In genomic region chr5:179330186-179330900, GRCh38 we compare ENCODE assay signal across 23 cellular contexts. TPM values are rescaled to one million over a fixed set of nuclear protein-coding genes. Genes with fewer than 3 reads are reported as not detected.
DNase-seq lines count a peak whose midpoint lies in the region; ATAC-seq, FAIRE-seq and TF ChIP-seq lines count a peak whose summit lies in the region.
"Had no signal": no experiment of that assay in that cellular context is flagged by ENCODE, and none has a peak within 500 bp of the region (broad histone marks: within the 10 kb centered on the region; RNA-seq: fewer than 3 reads in every experiment).

No MANE protein-coding gene starts in this region.

- no peak for FAIRE-seq in HepG2 (lab: Jason Lieb, UNC)
- FAIRE-seq: A549, D721Med, HTR-8/SVneo had no signal

- H3K18ac ChIP-seq in mesenchymal stem cell (ENCODE audit: low read depth in 1 of 2, low read length in 2 of 2): peak overlapping the region in 1 of 2 experiments; percentile 46

- H3K14ac ChIP-seq in mesenchymal stem cell (ENCODE audit: low read length in 2 of 2): peak overlapping the region in 1 of 2 experiments; percentile 20

- no peak overlapping the region for H3K27ac ChIP-seq in right lobe of liver
- no peak overlapping the region for H3K27ac ChIP-seq in HepG2 (ENCODE audit: extremely low read length, insufficient read depth, low read length)
- no peak overlapping the region for H3K27ac ChIP-seq in mesenchymal stem cell (ENCODE audit: low read length, poor library complexity, severe bottlenecking)
- H3K27ac ChIP-seq in spleen: no peak overlapping the region
- H3K27ac ChIP-seq: A549; BLaER1 treated with 17β-estradiol and CSF1 and Interleukin-3, amounts not matched to agents 10 nM and 100 nM had no signal

- H3K4me1 ChIP-seq in right lobe of liver: no peaks in the 10 kb centered on the region
- no peaks in the 10 kb centered on the region for H3K4me1 ChIP-seq in HepG2 (ENCODE audit: insufficient read depth, low read length)
- H3K4me1 ChIP-seq in mesenchymal stem cell (ENCODE audit: control insufficient read depth, insufficient read depth, low read depth, low read length): no peaks in the 10 kb centered on the region
- H3K4me1 ChIP-seq in spleen: peaks cover 0 to 16% (median 2%) of the 10 kb centered on the region in 6 donors
- H3K4me1 ChIP-seq: A549 had no signal

- H3K9me3 ChIP-seq in right lobe of liver (no peaks in the 10 kb centered on the region), HepG2 (ENCODE audit: low read length) (no peaks in the 10 kb centered on the region), mesenchymal stem cell (ENCODE audit: control insufficient read depth, low read length) (no peaks in the 10 kb centered on the region), spleen (no peaks in the 10 kb centered on the region)
- H3K9me3 ChIP-seq: A549, MG63, SK-N-SH had no signal

- H2BK12ac ChIP-seq in mesenchymal stem cell (ENCODE audit: low read length in 2 of 2): no peak overlapping the region

- POLR2A ChIA-PET in HepG2 (lab: Yijun Ruan, JAX): no interaction called here

- H3K79me2 ChIP-seq in HepG2 (ENCODE audit: insufficient read depth, low read length): no peaks in the 10 kb centered on the region

- CTCF ChIA-PET in HepG2 (lab: Yijun Ruan, JAX; ENCODE audit: low intra/inter-chr PET ratio, low total read pairs): no interaction called here

- no peak for TF ChIP-seq RAD21 in HepG2 (CRISPR knock-in tag; IDR thresholded peaks at IDR 0.05)

- in situ Hi-C loops in HepG2 (cut with HindIII; ENCODE audit: extremely low pct_ligation_motif_present, low pct_unique_long_range_greater_than_20kb): no loop called here

- no peaks in the 10 kb centered on the region for H3K79me1 ChIP-seq in mesenchymal stem cell (replicated peaks; ENCODE audit: low read length, poor library complexity, severe bottlenecking)

- no peak overlapping the region for H3K23ac ChIP-seq in mesenchymal stem cell (ENCODE audit: low read length in 2 of 2)

- DNase-seq in right lobe of liver (peak in 2 of 3 donors; percentile 3 to 25), HepG2 (ENCODE audit: low spot score) (no peak), mesenchymal stem cell (no peak), spleen (peak; percentile 65), NCI-H1417 (lab: John Stamatoyannopoulos, UW) (no peak)
- no peak for DNase-seq in activated naive CD4-positive, alpha-beta T cell treated with anti-CD3 and anti-CD28 coated beads, Interleukin-2, amount 50 U/mL, for 16 hours
- DNase-seq: AML-193; CD4-positive, alpha-beta T cell; H9; KBM-7; MG63; NCI-H1105 treated with DMSO at 0.1 percent for 48 hours; NCI-H2029 treated with DMSO at 0.1 percent for 48 hours; NCI-H2227 treated with DMSO at 0.1 percent for 48 hours; NCI-H526 treated with DMSO at 0.1 percent for 48 hours; SK-N-SH had no signal

- H3K4me3 ChIP-seq in right lobe of liver (no peak overlapping the region), HepG2 (replicated peaks in 1 of 3; ENCODE audit: insufficient read depth in 1 of 3, low read depth in 2 of 3, low read length in 3 of 3) (no peak overlapping the region), mesenchymal stem cell (ENCODE audit: insufficient read depth in 1 of 2, low read depth in 1 of 2, low read length in 2 of 2) (no peak overlapping the region), spleen (no peak overlapping the region)
- H3K4me3 ChIP-seq: A549; BLaER1 treated with 17β-estradiol and CSF1 and Interleukin-3, amounts not matched to agents 10 nM and 100 nM; MG63 had no signal

- H2BK5ac ChIP-seq in mesenchymal stem cell (ENCODE audit: low read depth, low read length, poor library complexity, severe bottlenecking): no peak overlapping the region

- peak overlapping the region; percentile 61 for H2BK120ac ChIP-seq in mesenchymal stem cell (ENCODE audit: low read depth, low read length)

- H2AFZ ChIP-seq in HepG2 (ENCODE audit: low read length): no peak overlapping the region
- no peak overlapping the region for H2AFZ ChIP-seq in mesenchymal stem cell (ENCODE audit: low read depth, low read length)

- H4K8ac ChIP-seq in mesenchymal stem cell (ENCODE audit: low read length): peak overlapping the region; percentile 15

- H2BK15ac ChIP-seq in mesenchymal stem cell (ENCODE audit: low read depth, poor library complexity, severe bottlenecking): peak overlapping the region; percentile 46

- H3K4ac ChIP-seq in mesenchymal stem cell (ENCODE audit: low read depth in 1 of 2, low read length in 2 of 2): no peak overlapping the region

- H3K4me2 ChIP-seq in HepG2 (ENCODE audit: low read depth, low read length) (no peak overlapping the region), mesenchymal stem cell (ENCODE audit: low read length, poor library complexity, severe bottlenecking) (no peak overlapping the region)
- H3K4me2 ChIP-seq: A549, SK-N-SH had no signal

- H4K20me1 ChIP-seq in HepG2 (ENCODE audit: insufficient read depth, low read length): no peaks in the 10 kb centered on the region

- no peak for ATAC-seq in right lobe of liver
- ATAC-seq in HepG2: no peak
- no peak for ATAC-seq in HG03045 (IDR thresholded peaks at IDR 0.05; ENCODE audit: unreplicated experiment)
- ATAC-seq: A549, Panc1 had no signal

- WGBS in right lobe of liver (ENCODE audit: insufficient coverage, low coverage, low lambda C conversion rate, missing lambda C conversion rate): 40% methylated on average over 2 of the region's 13 CpGs
- 5% methylated on average over 7 of the region's 13 CpGs for WGBS in HepG2 (ENCODE audit: low lambda C conversion rate)
- WGBS in mesenchymal stem cell: 89% methylated on average over 13 of the region's 13 CpGs
- WGBS in spleen, 5 donors: 81 to 88% (median 82%) methylated on average over 13 of the region's 13 CpGs

- no peak for TF ChIP-seq POLR2A in right lobe of liver (IDR thresholded peaks at IDR 0.05)
- no peak for TF ChIP-seq POLR2A in HepG2 (IDR thresholded peaks at IDR 0.05; ENCODE audit: insufficient read depth in 1 of 2, low read depth in 2 of 2, low read length in 2 of 2)
- no peak for TF ChIP-seq POLR2A in spleen (IDR thresholded peaks at IDR 0.05)

- H3K27me3 ChIP-seq in right lobe of liver (no peaks in the 10 kb centered on the region), HepG2 (ENCODE audit: control insufficient read depth in 1 of 2, insufficient read depth in 2 of 2, low read length in 2 of 2) (peaks cover 0 to 28% of the 10 kb centered on the region in 2 experiments; a peak in 3 of 5 replicates), mesenchymal stem cell (ENCODE audit: control insufficient read depth in 1 of 2, insufficient read depth in 1 of 2, low read length in 2 of 2) (no peaks in the 10 kb centered on the region), spleen (replicated peaks in 1 of 7) (peaks cover 0 to 43% (median 0%) of the 10 kb centered on the region in 7 donors)
- H3K27me3 ChIP-seq: BLaER1 treated with 17β-estradiol and CSF1 and Interleukin-3, amounts not matched to agents 10 nM and 100 nM; MG63 had no signal

- no TSS peak for BruUV-seq in HepG2 (replicated peaks; lab: Mats Ljungman, UMichigan)

- TF ChIP-seq EP300 in HepG2 (IDR thresholded peaks at IDR 0.05; ENCODE audit: low read depth in 2 of 2, low read length in 2 of 2) (no peak), HepG2 (CRISPR knock-in tag; IDR thresholded peaks at IDR 0.05; ENCODE audit: borderline replicate concordance) (no peak)

- peak overlapping the region; percentile 90 for H4K91ac ChIP-seq in mesenchymal stem cell (ENCODE audit: low read length)

- TF ChIP-seq CTCF in right lobe of liver (IDR thresholded peaks at IDR 0.05) (no peak), HepG2 (CRISPR knock-in tag; IDR thresholded peaks at IDR 0.05) (no peak), spleen (IDR thresholded peaks at IDR 0.05 in 8 of 11, conservative IDR thresholded peaks at IDR 0.05 in 3 of 11) (no peak)

- H2AK5ac ChIP-seq in mesenchymal stem cell (ENCODE audit: low read length, severe bottlenecking): no peak overlapping the region

- intact Hi-C loops in right lobe of liver (cut with DNase I) (no loop called here), HepG2 (cut with micrococcal nuclease; ENCODE audit: unreplicated experiment) (no loop called here), spleen (cut with DNase I; ENCODE audit: low total_unique reads) (no loop called here)

- no peaks in the 10 kb centered on the region for H3K36me3 ChIP-seq in right lobe of liver
- no peaks in the 10 kb centered on the region for H3K36me3 ChIP-seq in HepG2 (replicated peaks in 1 of 2; ENCODE audit: control insufficient read depth in 1 of 2, insufficient read depth in 2 of 2, low read length in 2 of 2)
- peaks cover 0 to 6% of the 10 kb centered on the region in 2 experiments for H3K36me3 ChIP-seq in mesenchymal stem cell (ENCODE audit: control insufficient read depth in 1 of 2, insufficient read depth in 2 of 2, low read depth in 1 of 2, low read length in 2 of 2)
- H3K36me3 ChIP-seq in spleen: no peaks in the 10 kb centered on the region
- H3K36me3 ChIP-seq: BLaER1 treated with 17β-estradiol and CSF1 and Interleukin-3, amounts not matched to agents 10 nM and 100 nM had no signal

- H3K9ac ChIP-seq in HepG2 (ENCODE audit: insufficient read depth, low read depth, low read length) (no peak overlapping the region), mesenchymal stem cell (ENCODE audit: low read length) (no peak overlapping the region)
- H3K9ac ChIP-seq: BLaER1 treated with 17β-estradiol and CSF1 and Interleukin-3, amounts not matched to agents 10 nM and 100 nM; SK-N-SH had no signal

RNA-seq across cellular contexts. Expression of gene ADAMTS2, which starts 14.9 kb away (rescaled TPM):
- total RNA-seq in right lobe of liver (10 to 100 TPM in 5 of 6 experiments, 1 to 10 TPM in 1; 6.3 to 18.9 (median 13.5) TPM), HepG2 (2016; rRNA removed; fragmentation: Illumina TruSeq; extraction: Trizol) (0.18 and 0.24 TPM in 2 replicates), spleen (100 to 1,000 TPM in 1 of 7 donors, 10 to 100 TPM in 6; 44.0 to 101 (median 64.5) TPM)
- total RNA-seq in HepG2 (2016; cell fraction: cytosol; rRNA removed; fragmentation: Illumina TruSeq; extraction: Trizol; ENCODE audit: low read depth): 0.09 and 0.10 TPM in 2 replicates
- 0.15 and 0.17 TPM in 2 replicates for total RNA-seq in HepG2 (2016; cell fraction: insoluble cytoplasmic fraction; rRNA removed; fragmentation: Illumina TruSeq; extraction: Trizol)
- total RNA-seq in HepG2 (2016; cell fraction: membrane; rRNA removed; fragmentation: Illumina TruSeq; extraction: Trizol): 0.25 and 0.38 TPM in 2 replicates
- 0.25 and 0.59 TPM in 2 replicates for total RNA-seq in HepG2 (2016; cell fraction: nucleus; rRNA removed; fragmentation: Illumina TruSeq; extraction: Trizol)
- polyA plus RNA-seq in HepG2 (2011; rRNA removed) (3.5 and 3.6 TPM in 2 replicates), spleen (10 to 100 TPM in 1 of 3 donors, 1 to 10 TPM in 2; 4.0 to 16.8 (median 4.4) TPM)
- 2.4 and 4.9 TPM in 2 replicates for polyA plus RNA-seq in HepG2 (2011; cell fraction: cytosol; rRNA removed)
- polyA plus RNA-seq in HepG2 (2011; cell fraction: nucleus; rRNA removed): 5.3 and 5.6 TPM in 2 replicates
- 2.3 and 2.4 TPM in 2 replicates for polyA plus RNA-seq in HepG2 (2012)
- 0.26 and 0.29 TPM in 2 replicates for polyA plus RNA-seq in HepG2 (2016; cell fraction: cytosol; fragmentation: Illumina TruSeq; extraction: Trizol; ENCODE audit: low read depth)
- 0.36 and 0.41 TPM in 2 replicates for polyA plus RNA-seq in HepG2 (2016; cell fraction: insoluble cytoplasmic fraction; fragmentation: Illumina TruSeq; extraction: Trizol; ENCODE audit: low read depth)
- polyA plus RNA-seq in HepG2 (2016; cell fraction: membrane; fragmentation: Illumina TruSeq; extraction: Trizol; ENCODE audit: low read depth): 0.58 and 0.62 TPM in 2 replicates
- 0.59 and 1.2 TPM in 2 replicates for polyA plus RNA-seq in HepG2 (2016; cell fraction: nucleus; fragmentation: Illumina TruSeq; extraction: Trizol; ENCODE audit: insufficient read depth, low read depth)
- 4.6 TPM in 1 of 2 replicates, not detected in the other for polyA minus RNA-seq in HepG2 (2011; rRNA and poly(A)+ RNA removed; ENCODE audit: low replicate concordance)
- polyA minus RNA-seq in HepG2 (2011; cell fraction: cytosol; rRNA and poly(A)+ RNA removed): 0.99 and 1.4 TPM in 2 replicates
- polyA minus RNA-seq in HepG2 (2011; cell fraction: nucleus; rRNA and poly(A)+ RNA removed): 0.90 and 1.7 TPM in 2 replicates
- 46.7 TPM for polyA plus RNA-seq in mesenchymal stem cell (2013, experiment 1 of 2)
- polyA plus RNA-seq in mesenchymal stem cell (2013, experiment 2 of 2): 45.4 TPM
- total RNA-seq: CD4-positive, alpha-beta T cell; NCI-H460 had no signal
- polyA plus RNA-seq: A549 had no signal

Comparison
In these comparisons a context has a peak if more than half of its experiments do, and no peak if none do; other contexts are left out.
1. DNase-seq: peak in right lobe of liver (2 of 3) and spleen (single experiment); none in HepG2 (single experiment), mesenchymal stem cell (single experiment), NCI-H1417 (0 of 3) and activated naive CD4-positive, alpha-beta T cell treated with anti-CD3 and anti-CD28 coated beads, Interleukin-2, amount 50 U/mL, for 16 hours (single experiment).
2. RNA of gene ADAMTS2, which starts 14.9 kb away (total RNA-seq): 44.0 to 101 TPM in spleen and 6.3 to 18.9 TPM in right lobe of liver; 0.09 to 0.59 TPM in HepG2; every median in the first group is over 4 times any median in the second.